ENCODE assay signal across 12 cellular contexts in the genomic region with DNA sequence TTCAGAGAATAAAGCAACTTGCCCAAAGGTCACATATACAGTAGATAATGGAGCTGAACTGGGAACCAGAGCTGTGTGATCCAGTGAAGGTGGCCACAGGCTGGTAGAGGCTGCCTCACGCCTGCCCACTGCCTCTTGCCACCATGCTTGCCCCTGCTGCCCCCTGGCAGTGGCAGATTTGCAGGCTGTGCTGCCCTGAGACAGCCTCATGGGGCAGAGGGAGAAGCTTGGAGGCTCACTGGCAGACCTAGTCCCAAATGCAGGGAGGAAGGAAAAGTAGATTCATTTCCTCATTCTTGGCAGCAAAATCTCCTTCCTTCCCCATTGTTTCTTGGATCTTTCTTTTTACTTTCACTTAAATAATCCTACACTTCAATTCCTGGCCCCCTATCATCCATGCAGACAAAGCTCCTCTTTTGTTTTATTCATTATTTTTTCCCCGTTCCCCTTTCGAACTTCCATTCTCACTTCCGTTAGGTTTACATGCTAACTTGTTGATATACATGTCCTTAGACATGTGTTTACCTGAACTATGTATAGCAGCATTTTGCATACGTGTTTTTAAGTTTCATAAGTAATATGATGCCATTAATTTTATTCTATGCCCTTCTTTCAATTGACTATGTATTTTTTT.
A peak's percentile ranks its signal among the peaks of the same experiment; 100 is the strongest.
DNase-seq lines count a peak whose midpoint lies in the region; ATAC-seq and TF ChIP-seq lines count a peak whose summit lies in the region.
"Had no signal": no experiment of that assay in that cellular context is flagged by ENCODE, and none has a peak within 500 bp of the region (broad histone marks: within the 10 kb centered on the region; RNA-seq: fewer than 3 reads in every experiment).

No MANE protein-coding gene starts in this region.

- no peak overlapping the region for H3K9ac ChIP-seq in endodermal cell (ENCODE audit: extremely low read depth, low read length, poor library complexity, severe bottlenecking)

- H3K27me3 ChIP-seq in endodermal cell (ENCODE audit: control insufficient read depth, insufficient read depth, low read length, poor library complexity, severe bottlenecking): no peaks in the 10 kb centered on the region
- H3K27me3 ChIP-seq: cardiac muscle cell, pancreas, transverse colon had no signal

- H3K4me3 Mint-ChIP-seq in endodermal cell: no peak overlapping the region

- WGBS in endodermal cell (ENCODE audit: insufficient coverage in 1 of 2, insufficient read length in 1 of 2), 2 experiments: 92 to 100% methylated on average over 3 to 5 of the region's 5 CpGs

- intact Hi-C loops in sciatic nerve (cut with DNase I): no loop called here

- no peaks in the 10 kb centered on the region for H3K9me3 Mint-ChIP-seq in endodermal cell

- H3K27ac Mint-ChIP-seq in endodermal cell: no peak overlapping the region

- no peaks in the 10 kb centered on the region for H3K36me3 ChIP-seq in endodermal cell (ENCODE audit: control insufficient read depth, insufficient read depth, low read length)
- H3K36me3 ChIP-seq: cardiac muscle cell, pancreas, transverse colon had no signal

- no peak overlapping the region for H3K4me3 ChIP-seq in GM12864 (ENCODE audit: low read depth, low read length)
- H3K4me3 ChIP-seq in endodermal cell (ENCODE audit: low read length): no peak overlapping the region
- H3K4me3 ChIP-seq: cardiac muscle cell, pancreas, transverse colon had no signal

- no peaks in the 10 kb centered on the region for H3K4me1 ChIP-seq in endodermal cell (ENCODE audit: control insufficient read depth, insufficient read depth, low read length)
- H3K4me1 ChIP-seq: pancreas had no signal

- ATAC-seq in sciatic nerve (peak; percentile 29), esophagus mucosa (no peak), GM19463 (IDR thresholded peaks at IDR 0.05; ENCODE audit: unreplicated experiment) (no peak), omental fat pad (ENCODE audit: low FRiP score) (no peak)

- H3K27me3 Mint-ChIP-seq in endodermal cell (ENCODE audit: insufficient read depth): no peaks in the 10 kb centered on the region

- H3K36me3 Mint-ChIP-seq in endodermal cell (ENCODE audit: low read depth): no peaks in the 10 kb centered on the region

- H3K27ac ChIP-seq in endodermal cell (ENCODE audit: low read depth, low read length): no peak overlapping the region
- H3K27ac ChIP-seq: cardiac muscle cell, pancreas had no signal

- peaks cover 2% of the 10 kb centered on the region for H3K4me1 Mint-ChIP-seq in endodermal cell

- no peak for DNase-seq in GM12864 (ENCODE audit: low read depth)
- peak; percentile 47 for DNase-seq in NOMO-1 treated with DMSO at 0.1 percent for 48 hours (lab: John Stamatoyannopoulos, UW; ENCODE audit: unreplicated experiment)
- DNase-seq in endodermal cell: no peak
- no peak for DNase-seq in sciatic nerve (ENCODE audit: low spot score)
- DNase-seq in LoVo (ENCODE audit: low spot score): no peak
- no peak for DNase-seq in omental fat pad (ENCODE audit: low spot score)
- DNase-seq: NCI-H1417 treated with DMSO at 0.1 percent for 48 hours, pancreas, transverse colon had no signal

- peak; percentile 4 for TF ChIP-seq CTCF in GM12864 (IDR thresholded peaks at IDR 0.05; ENCODE audit: low read depth, low read length, missing control alignments)
- peak; percentile 35 for TF ChIP-seq CTCF in endodermal cell (conservative IDR thresholded peaks at IDR 0.05)
- no peak for TF ChIP-seq CTCF in omental fat pad (IDR thresholded peaks at IDR 0.05)

- H3K9me3 ChIP-seq in endodermal cell (ENCODE audit: control insufficient read depth, low read length): no peaks in the 10 kb centered on the region
- H3K9me3 ChIP-seq: pancreas, transverse colon had no signal

Comparison
In these comparisons a context has a peak if more than half of its experiments do, and no peak if none do; other contexts are left out.
1. CTCF ChIP-seq: peak in GM12864 (single experiment) and endodermal cell (single experiment); none in omental fat pad (0 of 3).